In genomic region chr16:69179255-69180010, GRCh38 we compare ENCODE assay signal across 8 cellular contexts.
DNase-seq lines count a peak whose midpoint lies in the region; ATAC-seq and TF ChIP-seq lines count a peak whose summit lies in the region.

No MANE protein-coding gene starts in this region.

- no peak for ATAC-seq in HG03139 (IDR thresholded peaks at IDR 0.05; ENCODE audit: unreplicated experiment)
- no peak for ATAC-seq in GM18867 (IDR thresholded peaks at IDR 0.05; ENCODE audit: unreplicated experiment)

- no peak for TF ChIP-seq CTCF in choroid plexus epithelial cell (conservative IDR thresholded peaks at IDR 0.05; ENCODE audit: low read depth, low read length)

- in situ Hi-C loops in KBM-7 (cut with MboI; ENCODE audit: low pct_unique_long_range_greater_than_20kb, low sequenced_read_pairs), result no loop called here

- DNase-seq in AG08396 (ENCODE audit: low spot score), result peak; percentile 61
- peak; percentile 64 for DNase-seq in NCI-H1105 treated with DMSO at 0.1 percent for 48 hours (lab: John Stamatoyannopoulos, UW)
- DNase-seq in choroid plexus epithelial cell (ENCODE audit: low read depth), result peak; percentile 81
- DNase-seq in midbrain (lab: John Stamatoyannopoulos, UW), result peak; percentile 14
- DNase-seq in NCI-H748 treated with DMSO at 0.1 percent for 48 hours (lab: John Stamatoyannopoulos, UW), result no peak
- no peak for DNase-seq in KBM-7

- no peak overlapping the region for H3K4me3 ChIP-seq in choroid plexus epithelial cell (ENCODE audit: low read depth, low read length)

Comparison
In these comparisons a context has a peak if more than half of its experiments do, and no peak if none do; other contexts are left out.
1. DNase-seq: peak in AG08396 (single experiment), NCI-H1105 treated with DMSO at 0.1 percent for 48 hours (single experiment), choroid plexus epithelial cell (single experiment) and midbrain (single experiment); none in NCI-H748 treated with DMSO at 0.1 percent for 48 hours (single experiment) and KBM-7 (single experiment).